Comparison of ENCODE assay signal across 22 cellular contexts in the genomic region with DNA sequence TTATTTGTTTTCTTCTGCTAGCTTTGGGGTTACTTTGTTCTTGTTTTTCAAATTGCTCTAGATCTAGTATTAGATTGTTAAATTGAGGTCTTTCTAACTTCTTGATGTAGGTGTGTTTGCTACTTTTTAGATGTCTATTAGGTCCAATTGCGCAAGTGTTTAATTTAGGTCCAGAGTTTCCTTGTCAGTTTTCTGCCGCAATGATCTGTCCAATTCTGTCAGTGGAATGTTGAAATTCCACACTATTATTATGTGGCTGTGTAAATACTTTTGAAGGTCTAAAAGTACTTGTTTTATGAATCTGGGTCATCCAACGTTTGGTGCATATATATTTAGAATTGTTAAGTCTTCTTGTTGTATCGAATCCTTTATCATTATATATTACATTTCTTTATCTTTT.
DNase-seq lines count a peak whose midpoint lies in the region; ATAC-seq and TF ChIP-seq lines count a peak whose summit lies in the region.
"Had no signal": no experiment of that assay in that cellular context is flagged by ENCODE, and none has a peak within 500 bp of the region (broad histone marks: within the 10 kb centered on the region; RNA-seq: fewer than 3 reads in every experiment).

No MANE protein-coding gene starts in this region.

- TF ChIP-seq CTCF in left lung (IDR thresholded peaks at IDR 0.05) (no peak), liver (IDR thresholded peaks at IDR 0.05; ENCODE audit: low read depth, low read length, missing input control) (no peak)

- H3K9ac ChIP-seq in liver (ENCODE audit: low read depth in 1 of 2, low read length in 2 of 2): no peak overlapping the region
- H3K9ac ChIP-seq: BLaER1 had no signal

- ATAC-seq in left lung: peak; percentile 51
- ATAC-seq in stimulated activated effector memory CD8-positive, alpha-beta T cell treated with anti-CD3 and anti-CD28 coated beads, Interleukin-12 subunit alpha, Interleukin-12 subunit beta, amount 100 ng/mL, for 72 hours: no peak
- ATAC-seq: GM12878 had no signal

- no peaks in the 10 kb centered on the region for H3K4me1 Mint-ChIP-seq in stimulated activated effector memory CD8-positive, alpha-beta T cell treated with anti-CD3 and anti-CD28 coated beads, Interleukin-12 subunit alpha, Interleukin-12 subunit beta, amount 100 ng/mL, for 72 hours
- H3K4me1 Mint-ChIP-seq: CD14-positive monocyte; CD8-positive, alpha-beta memory T cell had no signal

- H3K4me1 ChIP-seq in left lung (no peaks in the 10 kb centered on the region), liver (ENCODE audit: control insufficient read depth in 4 of 4, insufficient read depth in 4 of 4, low read length in 3 of 4) (peaks cover 0 to 10% (median 4%) of the 10 kb centered on the region in 4 donors)
- H3K4me1 ChIP-seq: BE2C, BLaER1, Caco-2 had no signal

- H3K36me3 Mint-ChIP-seq in stimulated activated effector memory CD8-positive, alpha-beta T cell treated with anti-CD3 and anti-CD28 coated beads, Interleukin-12 subunit alpha, Interleukin-12 subunit beta, amount 100 ng/mL, for 72 hours: no peaks in the 10 kb centered on the region
- H3K36me3 Mint-ChIP-seq: CD14-positive monocyte; CD4-positive, CD25-positive, alpha-beta regulatory T cell had no signal

- 26% methylated on average over 4 of the region's 4 CpGs for WGBS in liver

- H3K27ac ChIP-seq in left lung (no peak overlapping the region), liver (ENCODE audit: low read depth in 1 of 2, low read length in 2 of 2) (no peak overlapping the region)
- H3K27ac ChIP-seq: BLaER1 had no signal

- H3K9me3 ChIP-seq in left lung (no peaks in the 10 kb centered on the region), liver (ENCODE audit: control insufficient read depth in 4 of 4, low read length in 3 of 4) (no peaks in the 10 kb centered on the region)
- H3K9me3 ChIP-seq: BE2C, BLaER1, Caco-2 had no signal

- TF ChIP-seq RAD21 in liver (IDR thresholded peaks at IDR 0.05): peak in 1 of 2 donors; percentile 4

- DNase-seq in left lung (no peak), cerebellar nuclear complex (lab: John Stamatoyannopoulos, UW) (no peak), DMS153 treated with DMSO at 0.1 percent for 48 hours (lab: John Stamatoyannopoulos, UW; ENCODE audit: unreplicated experiment) (no peak)
- no peak for DNase-seq in stimulated activated effector memory CD8-positive, alpha-beta T cell treated with anti-CD3 and anti-CD28 coated beads, Interleukin-12 subunit alpha, Interleukin-12 subunit beta, amount 100 ng/mL, for 72 hours (ENCODE audit: low spot score in 2 of 2)
- DNase-seq: 8988T; ACHN; BE2C; C1 segment of cervical spinal cord; Caco-2; Calu3; CD4-positive, alpha-beta memory T cell; CD4-positive, CD25-positive, alpha-beta regulatory T cell; CD8-positive, alpha-beta memory T cell; DMS53; DMS79; DND-41; EL; GDM1 had no signal

- no peaks in the 10 kb centered on the region for H3K36me3 ChIP-seq in left lung
- no peaks in the 10 kb centered on the region for H3K36me3 ChIP-seq in liver (ENCODE audit: control insufficient read depth in 4 of 4, insufficient read depth in 3 of 4, low read depth in 1 of 4, low read length in 3 of 4)
- H3K36me3 ChIP-seq: BE2C, BLaER1 had no signal

- no peak overlapping the region for H3K27ac Mint-ChIP-seq in stimulated activated effector memory CD8-positive, alpha-beta T cell treated with anti-CD3 and anti-CD28 coated beads, Interleukin-12 subunit alpha, Interleukin-12 subunit beta, amount 100 ng/mL, for 72 hours
- H3K27ac Mint-ChIP-seq: CD14-positive monocyte; CD4-positive, alpha-beta memory T cell; CD4-positive, CD25-positive, alpha-beta regulatory T cell; CD8-positive, alpha-beta memory T cell had no signal

- no peaks in the 10 kb centered on the region for H3K27me3 ChIP-seq in left lung
- H3K27me3 ChIP-seq in liver (ENCODE audit: control insufficient read depth in 4 of 4, insufficient read depth in 4 of 4, low read length in 3 of 4): no peaks in the 10 kb centered on the region
- H3K27me3 ChIP-seq: BE2C, BLaER1 had no signal

- peaks cover 22% of the 10 kb centered on the region for H3K9me3 Mint-ChIP-seq in stimulated activated effector memory CD8-positive, alpha-beta T cell treated with anti-CD3 and anti-CD28 coated beads, Interleukin-12 subunit alpha, Interleukin-12 subunit beta, amount 100 ng/mL, for 72 hours

- intact Hi-C loops in left lung (cut with DNase I): no loop called here

- H3K4me3 ChIP-seq in left lung: no peak overlapping the region
- H3K4me3 ChIP-seq in liver (ENCODE audit: low read depth in 1 of 3, low read length in 3 of 3): no peak overlapping the region
- H3K4me3 ChIP-seq: BLaER1, GM12878 had no signal

- H3K4me3 Mint-ChIP-seq in stimulated activated effector memory CD8-positive, alpha-beta T cell treated with anti-CD3 and anti-CD28 coated beads, Interleukin-12 subunit alpha, Interleukin-12 subunit beta, amount 100 ng/mL, for 72 hours: no peak overlapping the region
- H3K4me3 Mint-ChIP-seq: CD14-positive monocyte; CD4-positive, alpha-beta memory T cell; CD4-positive, CD25-positive, alpha-beta regulatory T cell; CD8-positive, alpha-beta memory T cell had no signal

TF ChIP-seq in liver, 16 proteins besides CTCF, POLR2A, EP300 and RAD21:
- TF ChIP-seq HNF4A (conservative IDR thresholded peaks at IDR 0.05) (peak; percentile 9 to 57), RXRA (IDR thresholded peaks at IDR 0.05) (peak in 1 of 2 donors; percentile 38), HNF4G (IDR thresholded peaks at IDR 0.05) (no peak)
- TF ChIP-seq, protein P1, sequence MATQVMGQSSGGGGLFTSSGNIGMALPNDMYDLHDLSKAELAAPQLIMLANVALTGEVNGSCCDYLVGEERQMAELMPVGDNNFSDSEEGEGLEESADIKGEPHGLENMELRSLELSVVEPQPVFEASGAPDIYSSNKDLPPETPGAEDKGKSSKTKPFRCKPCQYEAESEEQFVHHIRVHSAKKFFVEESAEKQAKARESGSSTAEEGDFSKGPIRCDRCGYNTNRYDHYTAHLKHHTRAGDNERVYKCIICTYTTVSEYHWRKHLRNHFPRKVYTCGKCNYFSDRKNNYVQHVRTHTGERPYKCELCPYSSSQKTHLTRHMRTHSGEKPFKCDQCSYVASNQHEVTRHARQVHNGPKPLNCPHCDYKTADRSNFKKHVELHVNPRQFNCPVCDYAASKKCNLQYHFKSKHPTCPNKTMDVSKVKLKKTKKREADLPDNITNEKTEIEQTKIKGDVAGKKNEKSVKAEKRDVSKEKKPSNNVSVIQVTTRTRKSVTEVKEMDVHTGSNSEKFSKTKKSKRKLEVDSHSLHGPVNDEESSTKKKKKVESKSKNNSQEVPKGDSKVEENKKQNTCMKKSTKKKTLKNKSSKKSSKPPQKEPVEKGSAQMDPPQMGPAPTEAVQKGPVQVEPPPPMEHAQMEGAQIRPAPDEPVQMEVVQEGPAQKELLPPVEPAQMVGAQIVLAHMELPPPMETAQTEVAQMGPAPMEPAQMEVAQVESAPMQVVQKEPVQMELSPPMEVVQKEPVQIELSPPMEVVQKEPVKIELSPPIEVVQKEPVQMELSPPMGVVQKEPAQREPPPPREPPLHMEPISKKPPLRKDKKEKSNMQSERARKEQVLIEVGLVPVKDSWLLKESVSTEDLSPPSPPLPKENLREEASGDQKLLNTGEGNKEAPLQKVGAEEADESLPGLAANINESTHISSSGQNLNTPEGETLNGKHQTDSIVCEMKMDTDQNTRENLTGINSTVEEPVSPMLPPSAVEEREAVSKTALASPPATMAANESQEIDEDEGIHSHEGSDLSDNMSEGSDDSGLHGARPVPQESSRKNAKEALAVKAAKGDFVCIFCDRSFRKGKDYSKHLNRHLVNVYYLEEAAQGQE (IDR thresholded peaks at IDR 0.05): no peak
